In genomic region chr7:100866721-100867039, GRCh38 we compare ENCODE assay signal across 1 cellular context.
TF ChIP-seq lines count a peak whose summit lies in the region.

No MANE protein-coding gene starts in this region.

TF ChIP-seq in K562, 482 proteins besides CTCF, POLR2A, EP300 and RAD21:
- TF ChIP-seq, protein P1, sequence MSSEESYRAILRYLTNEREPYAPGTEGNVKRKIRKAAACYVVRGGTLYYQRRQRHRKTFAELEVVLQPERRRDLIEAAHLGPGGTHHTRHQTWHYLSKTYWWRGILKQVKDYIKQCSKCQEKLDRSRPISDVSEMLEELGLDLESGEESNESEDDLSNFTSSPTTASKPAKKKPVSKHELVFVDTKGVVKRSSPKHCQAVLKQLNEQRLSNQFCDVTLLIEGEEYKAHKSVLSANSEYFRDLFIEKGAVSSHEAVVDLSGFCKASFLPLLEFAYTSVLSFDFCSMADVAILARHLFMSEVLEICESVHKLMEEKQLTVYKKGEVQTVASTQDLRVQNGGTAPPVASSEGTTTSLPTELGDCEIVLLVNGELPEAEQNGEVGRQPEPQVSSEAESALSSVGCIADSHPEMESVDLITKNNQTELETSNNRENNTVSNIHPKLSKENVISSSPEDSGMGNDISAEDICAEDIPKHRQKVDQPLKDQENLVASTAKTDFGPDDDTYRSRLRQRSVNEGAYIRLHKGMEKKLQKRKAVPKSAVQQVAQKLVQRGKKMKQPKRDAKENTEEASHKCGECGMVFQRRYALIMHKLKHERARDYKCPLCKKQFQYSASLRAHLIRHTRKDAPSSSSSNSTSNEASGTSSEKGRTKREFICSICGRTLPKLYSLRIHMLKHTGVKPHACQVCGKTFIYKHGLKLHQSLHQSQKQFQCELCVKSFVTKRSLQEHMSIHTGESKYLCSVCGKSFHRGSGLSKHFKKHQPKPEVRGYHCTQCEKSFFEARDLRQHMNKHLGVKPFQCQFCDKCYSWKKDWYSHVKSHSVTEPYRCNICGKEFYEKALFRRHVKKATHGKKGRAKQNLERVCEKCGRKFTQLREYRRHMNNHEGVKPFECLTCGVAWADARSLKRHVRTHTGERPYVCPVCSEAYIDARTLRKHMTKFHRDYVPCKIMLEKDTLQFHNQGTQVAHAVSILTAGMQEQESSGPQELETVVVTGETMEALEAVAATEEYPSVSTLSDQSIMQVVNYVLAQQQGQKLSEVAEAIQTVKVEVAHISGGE (CRISPR knock-in tag; IDR thresholded peaks at IDR 0.05) = 0 out of 6 replicates have a peak, but pooled peaks of 1 of the 3 experiments have one; percentile 21
- TF ChIP-seq HDGF (IDR thresholded peaks at IDR 0.05) = peak; percentile 94
- TF ChIP-seq BCOR (IDR thresholded peaks at IDR 0.05) = peak; percentile 36; the same call in 1 of the 2 replicates
- TF ChIP-seq GABPB1 (CRISPR knock-in tag; IDR thresholded peaks at IDR 0.05) = no peak
